In the genomic region with DNA sequence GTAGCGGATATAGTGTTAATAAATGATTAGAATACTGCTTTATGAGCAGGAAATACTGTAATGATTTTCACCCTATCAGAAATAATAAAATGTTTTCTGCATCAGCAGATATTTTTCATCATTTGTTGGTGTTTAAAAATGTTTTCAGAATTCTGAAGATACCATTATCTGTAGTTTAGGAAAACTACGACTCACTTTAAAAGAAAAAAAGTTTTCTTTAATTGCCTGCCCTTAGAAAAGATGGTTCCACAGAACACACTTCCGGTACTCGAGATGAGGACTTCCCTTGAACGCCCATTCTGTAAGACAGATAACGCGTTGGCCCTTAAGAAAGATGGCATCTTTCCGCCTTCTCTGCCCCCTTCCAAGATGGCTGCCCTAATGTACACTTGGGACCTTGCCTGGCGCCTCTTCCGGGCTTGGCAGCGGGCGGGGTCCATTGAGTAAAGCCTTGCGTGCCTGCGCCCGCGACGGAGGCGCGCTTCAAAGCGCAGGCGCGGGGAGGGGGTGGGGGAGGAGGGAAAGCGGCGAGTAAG, we compare ENCODE assay signal across 8 cellular contexts.
DNase-seq lines count a peak whose midpoint lies in the region; ATAC-seq and FAIRE-seq lines count a peak whose summit lies in the region.

A gene with protein sequence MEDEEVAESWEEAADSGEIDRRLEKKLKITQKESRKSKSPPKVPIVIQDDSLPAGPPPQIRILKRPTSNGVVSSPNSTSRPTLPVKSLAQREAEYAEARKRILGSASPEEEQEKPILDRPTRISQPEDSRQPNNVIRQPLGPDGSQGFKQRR (plus strand): TSS at position 521 of the 536 bp plus-strand sequence. CDS start 16 bp downstream, outside the sequence.

- ATAC-seq in HG03439 (IDR thresholded peaks at IDR 0.05; ENCODE audit: unreplicated experiment), result peak; percentile 75

- DNase-seq in AG08396 (ENCODE audit: low spot score), result peak; percentile 95
- DNase-seq in GM19238 (ENCODE audit: insufficient read length, low spot score), result peak; percentile 69
- peak; percentile 100 for DNase-seq in NCI-H510A (lab: John Stamatoyannopoulos, UW)
- DNase-seq in activated CD4-positive, alpha-beta T cell treated with anti-CD3 and anti-CD28 coated beads for 1 hour, result peak; percentile 93
- DNase-seq in cerebellar nuclear complex (lab: John Stamatoyannopoulos, UW), result peak; percentile 85 to 88
- peak; percentile 89 for DNase-seq in stimulated activated CD4-positive, alpha-beta T cell treated with anti-CD3 and anti-CD28 coated beads, Interleukin-12 subunit alpha, Interleukin-12 subunit beta, amount 100 ng/mL, for 4 hours

- FAIRE-seq in islet of Langerhans (lab: Jason Lieb, UNC), result peak; percentile 71

Comparison
In these comparisons a context has a peak if more than half of its experiments do, and no peak if none do; other contexts are left out.
1. Peak in every context shown above with its lines: DNase-seq and ATAC-seq.